12 cellular contexts compared by ENCODE assay signal in genomic region chr12:88081247-88081646, GRCh38. TPM values are rescaled to one million over a fixed set of nuclear protein-coding genes. Genes with fewer than 3 reads are reported as not detected.
"Had no signal": no experiment of that assay in that cellular context is flagged by ENCODE, and none has a peak within 500 bp of the region (broad histone marks: within the 10 kb centered on the region; RNA-seq: fewer than 3 reads in every experiment).

No MANE protein-coding gene starts in this region.

- FAIRE-seq: H1, H54 had no signal

- H3K9ac ChIP-seq: GM23248 had no signal

- H3K27ac ChIP-seq: GM23248 had no signal

- H2AFZ ChIP-seq: GM23248, GM23338 had no signal

- H3K4me2 ChIP-seq: GM23338 had no signal

- H3K4me1 ChIP-seq: HAP-1 had no signal

- ATAC-seq: GM23338, HCT116 had no signal

- H3K9me3 ChIP-seq: HAP-1 had no signal

- H3K4me3 ChIP-seq: GM23248, GM23338, HAP-1 had no signal

- DNase-seq: GM23248, GOT3, H7, H9, HCEC 1CT, HFFc6 had no signal

RNA-seq across cellular contexts. Expression of gene C12orf50, which starts 52.0 kb away (rescaled TPM):
- total RNA-seq: GM23248, H1, H4, H7, HFFc6 had no signal
- polyA plus RNA-seq: GM23248, GM23338, H1 had no signal
